In genomic region chr21:44374601-44375280, GRCh38 we compare ENCODE assay signal across 21 cellular contexts. TPM values are rescaled to one million over a fixed set of nuclear protein-coding genes. Genes with fewer than 3 reads are reported as not detected.
DNase-seq lines count a peak whose midpoint lies in the region; ATAC-seq and TF ChIP-seq lines count a peak whose summit lies in the region.
"Had no signal": no experiment of that assay in that cellular context is flagged by ENCODE, and none has a peak within 500 bp of the region (broad histone marks: within the 10 kb centered on the region; RNA-seq: fewer than 3 reads in every experiment).

No MANE protein-coding gene starts in this region.

- H3K9me3 Mint-ChIP-seq in CD4-positive, alpha-beta T cell: no peaks in the 10 kb centered on the region

- ATAC-seq in CD4-positive, alpha-beta T cell (ENCODE audit: poor library complexity): no peak
- ATAC-seq in heart left ventricle (no peak), GM18502 (IDR thresholded peaks at IDR 0.05; ENCODE audit: poor library complexity, unreplicated experiment) (no peak)
- ATAC-seq: activated CD4-positive, CD25-positive, alpha-beta regulatory T cell treated with anti-CD3 and anti-CD28 coated beads, Interleukin-2, amount 50 U/mL, for 24 hours had no signal

- H3K4me1 Mint-ChIP-seq in CD4-positive, alpha-beta T cell (ENCODE audit: low read depth): peaks cover 23% of the 10 kb centered on the region

- H3K36me3 Mint-ChIP-seq in CD4-positive, alpha-beta T cell (ENCODE audit: low read depth): no peaks in the 10 kb centered on the region

- H3K27ac ChIP-seq in CD4-positive, alpha-beta T cell (ENCODE audit: low read depth, low read length): no peak overlapping the region
- H3K27ac ChIP-seq in coronary artery: no peak overlapping the region
- peak overlapping the region; percentile 94 for H3K27ac ChIP-seq in neutrophil
- H3K27ac ChIP-seq in heart left ventricle: peak overlapping the region in 1 of 12 donors; percentile 55
- H3K27ac ChIP-seq: 22Rv1, esophagus squamous epithelium, GM23248, parathyroid adenoma, thoracic aorta had no signal

- H3K27me3 Mint-ChIP-seq in CD4-positive, alpha-beta T cell: no peaks in the 10 kb centered on the region

- no peak overlapping the region for H3K27ac Mint-ChIP-seq in CD4-positive, alpha-beta T cell

- POLR2A ChIA-PET in CD4-positive, alpha-beta T cell (lab: Charles Lee): interaction anchor here (1.0 kb wide), 1 partner anchor 36 kb away, joined by 3 read pairs; no protein-coding TSS in a partner anchor

- H3K4me1 ChIP-seq in neutrophil (ENCODE audit: control insufficient read depth in 1 of 2, insufficient read depth in 1 of 2, low read depth in 1 of 2, low read length in 1 of 2): peaks cover 50 to 60% of the 10 kb centered on the region in 2 experiments
- peaks cover 0 to 17% (median 0%) of the 10 kb centered on the region in 12 donors for H3K4me1 ChIP-seq in heart left ventricle
- H3K4me1 ChIP-seq: parathyroid adenoma had no signal

- H3K36me3 ChIP-seq in neutrophil: peaks cover 40% of the 10 kb centered on the region
- H3K36me3 ChIP-seq in heart left ventricle: peaks cover 0 to 41% (median 0%) of the 10 kb centered on the region in 9 donors
- H3K36me3 ChIP-seq: adrenal gland, esophagus squamous epithelium, thoracic aorta had no signal

- CTCF ChIA-PET in CD4-positive, alpha-beta T cell (lab: Charles Lee): no interaction called here

- no peaks in the 10 kb centered on the region for H3K9me3 ChIP-seq in CD4-positive, alpha-beta T cell (ENCODE audit: control insufficient read depth, low read length)
- H3K9me3 ChIP-seq in neutrophil: no peaks in the 10 kb centered on the region
- H3K9me3 ChIP-seq in heart left ventricle: no peaks in the 10 kb centered on the region
- H3K9me3 ChIP-seq: adrenal gland, esophagus squamous epithelium, thoracic aorta had no signal

- H3K4me3 ChIP-seq in coronary artery (no peak overlapping the region), neutrophil (ENCODE audit: low read depth in 1 of 2, low read length in 1 of 2) (peak overlapping the region; percentile 55 to 60), heart left ventricle (no peak overlapping the region)
- H3K4me3 ChIP-seq: adrenal gland, esophagus squamous epithelium, GM23248, skin epidermis, thoracic aorta had no signal

- TF ChIP-seq CTCF in CD4-positive, alpha-beta T cell (IDR thresholded peaks at IDR 0.05): no peak
- TF ChIP-seq CTCF in coronary artery (IDR thresholded peaks at IDR 0.05) (no peak), neutrophil (IDR thresholded peaks at IDR 0.05) (no peak), heart left ventricle (IDR thresholded peaks at IDR 0.05) (no peak)

- WGBS in heart left ventricle, 4 donors: 85 to 92% (median 90%) methylated on average over 24 of the region's 24 CpGs

- H3K4me3 Mint-ChIP-seq in CD4-positive, alpha-beta T cell: peak overlapping the region; percentile 37

- intact Hi-C loops in CD4-positive, alpha-beta T cell (cut with DNase I, micrococcal nuclease): no loop called here
- intact Hi-C loops in heart left ventricle (cut with DNase I): loop anchor here in 1 of 10 donors (10.0 kb wide), 1 partner anchor 60 kb away; no protein-coding TSS in a partner anchor

- no peaks in the 10 kb centered on the region for H3K27me3 ChIP-seq in CD4-positive, alpha-beta T cell (ENCODE audit: control insufficient read depth, insufficient read depth, low read length)
- H3K27me3 ChIP-seq in neutrophil (no peaks in the 10 kb centered on the region), heart left ventricle (peaks cover 5 to 37% (median 10%) of the 10 kb centered on the region in 9 donors)
- H3K27me3 ChIP-seq: adrenal gland had no signal

- TF ChIP-seq POLR2A in heart left ventricle (IDR thresholded peaks at IDR 0.05): no peak

- DNase-seq in NCI-H82 (lab: John Stamatoyannopoulos, UW) (peak; percentile 36), NCI-H82 treated with DMSO at 0.1 percent for 48 hours (lab: John Stamatoyannopoulos, UW; ENCODE audit: unreplicated experiment) (no peak), coronary artery (ENCODE audit: low spot score) (peak; percentile 41), heart left ventricle (no peak)
- DNase-seq in CD4-positive, alpha-beta T cell: no peak
- DNase-seq in stimulated activated naive CD4-positive, alpha-beta T cell treated with Interleukin-2 at 50 U/mL for 16 hours (lab: John Stamatoyannopoulos, UW): no peak
- DNase-seq: esophagus squamous epithelium; GM23248; NCI-H526; SIG-M5; stimulated activated CD4-positive, alpha-beta T cell treated with anti-CD3 and anti-CD28 coated beads, Interleukin-4, amount 100 ng/mL, for 24 hours; T-helper 9 cell had no signal

RNA-seq across cellular contexts. Expression of gene TRPM2, which starts 21.3 kb away (rescaled TPM):
- total RNA-seq in CD4-positive, alpha-beta T cell: 1 to 10 TPM; 1.9 to 2.9 TPM
- 10 to 100 TPM in 1 of 9 donors, 1 to 10 TPM in 4, under 1 TPM in 4; 0.66 to 20.5 (median 1.2) TPM for total RNA-seq in heart left ventricle
- polyA plus RNA-seq in heart left ventricle: 1 to 10 TPM in 1 of 2 donors, under 1 TPM in 1; 0.91 to 1.2 TPM
- polyA plus RNA-seq: BJ, GM23248 had no signal

RNA-seq across cellular contexts. Expression of gene CFAP410, which starts 35.6 kb away (rescaled TPM):
- total RNA-seq in CD4-positive, alpha-beta T cell: 10 to 100 TPM; 50.1 to 51.6 TPM
- 10 to 100 TPM; 10.4 to 31.6 (median 15.3) TPM for total RNA-seq in heart left ventricle
- 10 to 100 TPM; 18.6 to 20.3 TPM for polyA plus RNA-seq in heart left ventricle

Comparison
In these comparisons a context has a peak if more than half of its experiments do, and no peak if none do; other contexts are left out.
1. DNase-seq: peak in NCI-H82 (single experiment) and coronary artery (single experiment); none in NCI-H82 treated with DMSO at 0.1 percent for 48 hours (single experiment), CD4-positive, alpha-beta T cell (0 of 10), stimulated activated naive CD4-positive, alpha-beta T cell treated with Interleukin-2 at 50 U/mL for 16 hours (single experiment) and heart left ventricle (0 of 5).
2. H3K4me3 ChIP-seq: peak in neutrophil (2 of 2); none in coronary artery (single experiment) and heart left ventricle (0 of 12).